ENCODE assay signal across 8 cellular contexts in genomic region chr13:75357576-75358295, GRCh38.
DNase-seq lines count a peak whose midpoint lies in the region; ATAC-seq and TF ChIP-seq lines count a peak whose summit lies in the region.

No MANE protein-coding gene starts in this region.

- H3K27ac ChIP-seq in 22Rv1: no peak overlapping the region

- TF ChIP-seq CTCF in 22Rv1 (IDR thresholded peaks at IDR 0.05): peak; percentile 83
- TF ChIP-seq CTCF in MCF 10A (IDR thresholded peaks at IDR 0.05; ENCODE audit: unreplicated experiment): peak; percentile 46

- POLR2A ChIA-PET in MCF 10A (lab: Yijun Ruan, JAX): interaction anchor here (0.5 to 1.0 kb wide), 3 partner anchors 28 to 219 kb away, joined by 3 to 4 read pairs (median 3); no protein-coding TSS in a partner anchor

- no peaks in the 10 kb centered on the region for H3K9me3 Mint-ChIP-seq in MCF 10A (ENCODE audit: unreplicated experiment)
- H3K9me3 Mint-ChIP-seq in stimulated activated effector memory CD8-positive, alpha-beta T cell treated with anti-CD3 and anti-CD28 coated beads, Interleukin-12 subunit alpha, Interleukin-12 subunit beta, amount 100 ng/mL, for 72 hours: no peaks in the 10 kb centered on the region

- H3K27ac Mint-ChIP-seq in MCF 10A (ENCODE audit: low read depth, unreplicated experiment): no peak overlapping the region
- no peak overlapping the region for H3K27ac Mint-ChIP-seq in stimulated activated effector memory CD8-positive, alpha-beta T cell treated with anti-CD3 and anti-CD28 coated beads, Interleukin-12 subunit alpha, Interleukin-12 subunit beta, amount 100 ng/mL, for 72 hours

- peak; percentile 86 for ATAC-seq in GM18499 (IDR thresholded peaks at IDR 0.05; ENCODE audit: insufficient read depth, unreplicated experiment)
- ATAC-seq in HG02798 (IDR thresholded peaks at IDR 0.05; ENCODE audit: poor library complexity, unreplicated experiment): peak; percentile 74
- ATAC-seq in stimulated activated effector memory CD8-positive, alpha-beta T cell treated with anti-CD3 and anti-CD28 coated beads, Interleukin-12 subunit alpha, Interleukin-12 subunit beta, amount 100 ng/mL, for 72 hours: peak; percentile 84

- H3K27me3 Mint-ChIP-seq in MCF 10A (ENCODE audit: insufficient read depth, unreplicated experiment): no peaks in the 10 kb centered on the region

- peaks cover 21% of the 10 kb centered on the region for H3K4me1 Mint-ChIP-seq in MCF 10A (ENCODE audit: insufficient read depth, unreplicated experiment)
- H3K4me1 Mint-ChIP-seq in stimulated activated effector memory CD8-positive, alpha-beta T cell treated with anti-CD3 and anti-CD28 coated beads, Interleukin-12 subunit alpha, Interleukin-12 subunit beta, amount 100 ng/mL, for 72 hours: peaks cover 16% of the 10 kb centered on the region

- no peak overlapping the region for H3K4me3 Mint-ChIP-seq in MCF 10A (ENCODE audit: unreplicated experiment)
- H3K4me3 Mint-ChIP-seq in stimulated activated effector memory CD8-positive, alpha-beta T cell treated with anti-CD3 and anti-CD28 coated beads, Interleukin-12 subunit alpha, Interleukin-12 subunit beta, amount 100 ng/mL, for 72 hours: no peak overlapping the region

- H3K36me3 Mint-ChIP-seq in MCF 10A (ENCODE audit: insufficient read depth, unreplicated experiment): no peaks in the 10 kb centered on the region
- H3K36me3 Mint-ChIP-seq in stimulated activated effector memory CD8-positive, alpha-beta T cell treated with anti-CD3 and anti-CD28 coated beads, Interleukin-12 subunit alpha, Interleukin-12 subunit beta, amount 100 ng/mL, for 72 hours: no peaks in the 10 kb centered on the region

- BruUV-seq in MCF 10A (replicated peaks; lab: Mats Ljungman, UMichigan): no TSS peak

- intact Hi-C loops in MCF 10A (cut with micrococcal nuclease): no loop called here

- CTCF ChIA-PET in MCF 10A (lab: Yijun Ruan, JAX): interaction anchor here (0.6 to 1.9 kb wide), 8 partner anchors 8 to 254 kb away, joined by 3 to 8 read pairs (median 5); no protein-coding TSS in a partner anchor

- peak; percentile 60 for DNase-seq in NCI-H1436 treated with DMSO at 0.1 percent for 48 hours (lab: John Stamatoyannopoulos, UW)
- peak; percentile 10 for DNase-seq in T-helper 22 cell (ENCODE audit: low read depth)
- peak; percentile 87 for DNase-seq in MCF 10A (ENCODE audit: unreplicated experiment)
- DNase-seq in kidney tubule cell (ENCODE audit: low spot score): peak; percentile 74
- DNase-seq in stimulated activated effector memory CD8-positive, alpha-beta T cell treated with anti-CD3 and anti-CD28 coated beads, Interleukin-12 subunit alpha, Interleukin-12 subunit beta, amount 100 ng/mL, for 72 hours (ENCODE audit: low spot score in 2 of 2): peak in 1 of 2 donors; percentile 64
